1 cellular context compared by ENCODE assay signal in genomic region chr22:29071261-29072045, GRCh38.
TF ChIP-seq lines count a peak whose summit lies in the region.

No MANE protein-coding gene starts in this region.

TF ChIP-seq in HCT116, 20 proteins besides CTCF, POLR2A, EP300 and RAD21:
- TF ChIP-seq TCF7L2 (IDR thresholded peaks at IDR 0.05; ENCODE audit: borderline replicate concordance, extremely low read depth, insufficient read depth, insufficient read length) = peak; percentile 72
- TF ChIP-seq YY1 (IDR thresholded peaks at IDR 0.05; ENCODE audit: extremely low read depth, insufficient replicate concordance, low read depth, low read length) = no peak
